Comparison of ENCODE assay signal across 8 cellular contexts in the genomic region with DNA sequence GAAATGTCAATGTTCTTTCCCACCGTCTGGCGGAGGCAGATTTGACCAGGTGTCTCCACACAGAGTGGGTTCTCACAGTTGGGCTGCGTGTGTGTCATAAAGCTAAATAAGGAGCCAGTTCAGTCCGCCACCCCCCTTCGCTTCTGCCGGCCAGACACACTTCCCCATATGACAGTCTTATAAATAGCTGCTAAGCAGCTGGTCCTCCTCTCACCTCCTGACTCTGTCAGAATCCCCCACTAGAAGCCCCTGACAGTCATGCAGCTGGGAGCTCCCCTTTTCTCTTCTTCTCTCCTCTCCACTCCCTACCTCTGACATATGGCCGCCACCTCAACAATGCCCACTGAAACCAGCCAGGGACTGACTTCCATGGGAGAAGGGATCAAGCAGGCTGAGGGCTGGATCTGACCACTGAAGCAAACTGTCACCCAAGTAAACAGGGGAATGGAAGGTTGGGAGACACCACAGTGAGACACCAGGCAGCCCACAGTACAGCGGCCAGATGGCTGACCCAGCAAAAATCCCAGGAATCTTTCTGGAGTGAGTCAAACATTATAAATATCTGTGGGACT.
DNase-seq lines count a peak whose midpoint lies in the region; ATAC-seq lines count a peak whose summit lies in the region.

No MANE protein-coding gene starts in this region.

- peak; percentile 77 for ATAC-seq in HG03103 (IDR thresholded peaks at IDR 0.05; ENCODE audit: low read depth, unreplicated experiment)

- DNase-seq in NCI-H82 (lab: John Stamatoyannopoulos, UW): peak; percentile 45
- DNase-seq in NCI-H82 treated with DMSO at 0.1 percent for 48 hours (lab: John Stamatoyannopoulos, UW; ENCODE audit: unreplicated experiment): no peak
- peak; percentile 60 for DNase-seq in amniotic epithelial cell (ENCODE audit: low read depth)
- peak; percentile 16 for DNase-seq in superior temporal gyrus (ENCODE audit: extremely low spot score)
- no peak for DNase-seq in T-helper 9 cell
- DNase-seq in COLO829 (ENCODE audit: low spot score): no peak
- DNase-seq in stimulated activated naive CD4-positive, alpha-beta T cell treated with Interleukin-2 at 50 U/mL for 16 hours (lab: John Stamatoyannopoulos, UW): no peak

Comparison
In these comparisons a context has a peak if more than half of its experiments do, and no peak if none do; other contexts are left out.
1. DNase-seq: peak in NCI-H82 (single experiment), amniotic epithelial cell (single experiment) and superior temporal gyrus (single experiment); none in NCI-H82 treated with DMSO at 0.1 percent for 48 hours (single experiment), T-helper 9 cell (single experiment), COLO829 (single experiment) and stimulated activated naive CD4-positive, alpha-beta T cell treated with Interleukin-2 at 50 U/mL for 16 hours (single experiment).